In the genomic region with DNA sequence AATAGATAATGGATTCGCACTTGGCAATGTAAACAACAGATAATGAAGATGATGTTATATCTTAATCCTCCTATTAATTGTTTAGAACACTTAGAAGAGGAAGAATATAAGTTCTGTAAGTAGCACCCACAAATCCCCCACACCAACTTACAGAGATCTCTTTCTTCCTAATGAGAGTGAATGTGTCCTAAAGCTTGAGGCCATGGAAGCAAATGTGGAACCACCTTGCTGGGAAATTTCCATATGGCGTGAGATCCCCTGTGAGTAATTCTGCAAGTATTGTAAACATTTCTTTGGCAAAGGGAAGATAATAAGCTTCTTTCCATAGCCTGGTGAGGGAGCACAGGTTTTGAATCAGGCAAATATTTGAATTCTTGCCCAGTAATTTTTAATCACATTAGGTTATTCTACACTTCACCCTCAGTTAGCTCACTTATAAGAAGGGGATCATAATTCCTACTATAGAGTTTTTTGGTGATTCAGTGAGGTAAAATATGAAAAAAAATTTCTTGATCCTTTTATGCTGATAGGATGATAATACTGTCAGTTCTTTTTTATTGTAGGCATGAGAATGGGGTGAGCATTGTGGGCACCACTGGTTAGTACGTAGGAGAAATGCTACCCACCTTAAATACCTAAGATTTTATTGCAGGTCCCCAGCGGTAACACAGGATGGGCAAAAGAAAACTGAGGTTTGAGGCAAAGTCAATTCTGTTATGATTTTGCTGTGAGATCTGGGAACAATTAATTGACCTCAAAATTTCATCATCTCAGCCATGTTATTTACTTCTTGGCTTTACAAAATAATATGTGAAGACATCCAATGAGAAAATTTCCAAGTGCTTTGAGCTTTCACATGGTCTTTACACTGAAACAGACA, we compare ENCODE assay signal across 11 cellular contexts.
DNase-seq lines count a peak whose midpoint lies in the region; ATAC-seq and TF ChIP-seq lines count a peak whose summit lies in the region.
"Had no signal": no experiment of that assay in that cellular context is flagged by ENCODE, and none has a peak within 500 bp of the region (broad histone marks: within the 10 kb centered on the region; RNA-seq: fewer than 3 reads in every experiment).

No MANE protein-coding gene starts in this region.

- no peak overlapping the region for H3K9ac ChIP-seq in IMR-90 (ENCODE audit: low read depth, low read length)

- in situ Hi-C loops in IMR-90 (cut with MboI; ENCODE audit: low sequenced_read_pairs) = no loop called here
- in situ Hi-C loops in astrocyte of the spinal cord (cut with HindIII; ENCODE audit: low sequenced_read_pairs) = no loop called here

- POLR2A ChIA-PET in IMR-90 (lab: Charles Lee; ENCODE audit: unreplicated experiment) = no interaction called here

- H3K23ac ChIP-seq in IMR-90 (ENCODE audit: low read depth, low read length) = peak overlapping the region; percentile 96

- dilution Hi-C loops in IMR-90 (cut with HindIII; ENCODE audit: low sequenced_read_pairs, unreplicated experiment) = no loop called here

- WGBS in IMR-90 (ENCODE audit: extremely low coverage in 2 of 2, insufficient read length in 1 of 2), 2 experiments = no CpG with 5 or more reads among the region's 4 CpGs
- WGBS in heart left ventricle, 4 donors = 74 to 79% (median 75%) methylated on average over 4 of the region's 4 CpGs

- H4K20me1 ChIP-seq in IMR-90 (ENCODE audit: insufficient read depth, low read length) = no peaks in the 10 kb centered on the region

- H2BK20ac ChIP-seq in IMR-90 (ENCODE audit: low read depth, low read length) = peak overlapping the region; percentile 99

- H3K4ac ChIP-seq in IMR-90 (ENCODE audit: low read depth, low read length) = peak overlapping the region; percentile 98

- H4K5ac ChIP-seq in IMR-90 (ENCODE audit: low read depth, low read length) = peak overlapping the region; percentile 100; the same call in 1 of the 2 replicates

- intact Hi-C loops in IMR-90 (cut with micrococcal nuclease) = no loop called here
- intact Hi-C loops in heart left ventricle (cut with DNase I) = no loop called here

- no peak overlapping the region for H2AFZ ChIP-seq in IMR-90 (replicated peaks; ENCODE audit: low read length, poor library complexity)

- peak overlapping the region; percentile 97; the same call in 1 of the 2 replicates for H3K56ac ChIP-seq in IMR-90 (ENCODE audit: extremely low read depth, insufficient read depth, low read length)

- H2AK9ac ChIP-seq in IMR-90 (replicated peaks; ENCODE audit: low read depth, low read length, poor library complexity) = no peak overlapping the region

- peak overlapping the region; percentile 93 for H2BK15ac ChIP-seq in IMR-90 (ENCODE audit: low read depth, low read length)

- H3K79me1 ChIP-seq in IMR-90 (ENCODE audit: low read depth in 1 of 2, low read length in 2 of 2) = peaks cover 0 to 10% of the 10 kb centered on the region in 2 experiments; a peak in 2 of 4 replicates

- H3K14ac ChIP-seq in IMR-90 (replicated peaks; ENCODE audit: low read depth, low read length) = peak overlapping the region; percentile 96

- H3K4me3 ChIP-seq in AG10803 (ENCODE audit: low read length) (no peak overlapping the region), IMR-90 (ENCODE audit: insufficient read depth, low read depth, low read length) (no peak overlapping the region), astrocyte of the spinal cord (ENCODE audit: low read depth, low read length) (no peak overlapping the region), heart left ventricle (no peak overlapping the region)
- H3K4me3 ChIP-seq: coronary artery had no signal

- H3K27me3 ChIP-seq in IMR-90 (ENCODE audit: control insufficient read depth, insufficient read depth, low read length) (no peaks in the 10 kb centered on the region), heart left ventricle (no peaks in the 10 kb centered on the region)

- H2AK5ac ChIP-seq in IMR-90 (ENCODE audit: low read depth, low read length) = peak overlapping the region; percentile 76; the same call in 1 of the 2 replicates

- 0 out of 2 replicates have a peak, but pooled peaks cover 6% of the 10 kb centered on the region for H3K9me1 ChIP-seq in IMR-90 (ENCODE audit: insufficient read depth, low read length)

- CTCF ChIA-PET in IMR-90 (lab: Yijun Ruan, JAX) = no interaction called here

- peak overlapping the region; percentile 51 for H3K27ac ChIP-seq in IMR-90 (ENCODE audit: insufficient read depth, low read length)
- H3K27ac ChIP-seq in heart left ventricle = no peak overlapping the region
- H3K27ac ChIP-seq: coronary artery had no signal

- peak; percentile 95 for DNase-seq in AG10803 (ENCODE audit: low read depth)
- peak; percentile 95 for DNase-seq in IMR-90
- peak; percentile 88 for DNase-seq in astrocyte of the spinal cord (ENCODE audit: low read depth, low spot score)
- peak; percentile 77 for DNase-seq in kidney tubule cell (ENCODE audit: low spot score)
- DNase-seq in heart left ventricle = no peak
- no peak for DNase-seq in KG1 (lab: John Stamatoyannopoulos, UW)
- DNase-seq: COR-L47; stimulated activated CD4-positive, alpha-beta T cell treated with anti-CD3 and anti-CD28 coated beads, Interleukin-2, amount 100 ng/mL, for 48 hours had no signal

- H3K18ac ChIP-seq in IMR-90 (ENCODE audit: low read depth, low read length) = peak overlapping the region; percentile 100

- peak overlapping the region; percentile 68; the same call in 1 of the 2 replicates for H3K4me2 ChIP-seq in IMR-90 (ENCODE audit: low read depth, low read length)

- TF ChIP-seq RAD21 in IMR-90 (IDR thresholded peaks at IDR 0.05; ENCODE audit: low read length) = 0 out of 2 replicates have a peak, but pooled peaks have one; percentile 10

- TF ChIP-seq CTCF in AG10803 (conservative IDR thresholded peaks at IDR 0.05; ENCODE audit: low read length) = peak; percentile 13; the same call in 1 of the 2 replicates
- TF ChIP-seq CTCF in IMR-90 (conservative IDR thresholded peaks at IDR 0.05; ENCODE audit: low read depth, low read length) = no peak
- no peak for TF ChIP-seq CTCF in astrocyte of the spinal cord (IDR thresholded peaks at IDR 0.05; ENCODE audit: low read depth, low read length)
- TF ChIP-seq CTCF in heart left ventricle (IDR thresholded peaks at IDR 0.05) = no peak

- peak overlapping the region; percentile 91 to 97 for H4K8ac ChIP-seq in IMR-90 (ENCODE audit: low read depth in 2 of 2, low read length in 2 of 2)

- no TSS peak for BruUV-seq in IMR-90 (replicated peaks; lab: Mats Ljungman, UMichigan)

- ATAC-seq in IMR-90 (ENCODE audit: low read depth) (peak; percentile 56), GM18907 (IDR thresholded peaks at IDR 0.05; ENCODE audit: unreplicated experiment) (no peak), heart left ventricle (no peak), HG02610 (IDR thresholded peaks at IDR 0.05; ENCODE audit: unreplicated experiment) (no peak)

- H3K36me3 ChIP-seq in IMR-90 (ENCODE audit: control insufficient read depth, insufficient read depth, low read length) = no peaks in the 10 kb centered on the region
- no peaks in the 10 kb centered on the region for H3K36me3 ChIP-seq in heart left ventricle

- H4K91ac ChIP-seq in IMR-90 (ENCODE audit: insufficient read depth, low read depth, low read length) = peak overlapping the region; percentile 99

- H3K4me1 ChIP-seq in IMR-90 (ENCODE audit: control insufficient read depth, insufficient read depth, low read length) (peaks cover 7% of the 10 kb centered on the region), heart left ventricle (no peaks in the 10 kb centered on the region)

- H3K9me3 ChIP-seq in IMR-90 (ENCODE audit: control insufficient read depth, insufficient read depth, low read length) (peaks cover 2% of the 10 kb centered on the region; the same call in 1 of the 2 replicates), heart left ventricle (peaks cover 0 to 9% (median 0%) of the 10 kb centered on the region in 12 donors)

- H2BK120ac ChIP-seq in IMR-90 (ENCODE audit: low read depth, low read length) = peak overlapping the region; percentile 99

- no peak; the same call in 1 of the 2 replicates for TF ChIP-seq POLR2A in IMR-90 (IDR thresholded peaks at IDR 0.05; ENCODE audit: low read depth, low read length)
- no peak for TF ChIP-seq POLR2A in heart left ventricle (IDR thresholded peaks at IDR 0.05)

- peak overlapping the region; percentile 97 for H2BK5ac ChIP-seq in IMR-90 (ENCODE audit: low read depth, low read length, poor library complexity, severe bottlenecking)

TF ChIP-seq in IMR-90, 13 proteins besides CTCF, POLR2A, EP300 and RAD21:
- TF ChIP-seq FOS (IDR thresholded peaks at IDR 0.05; ENCODE audit: low read depth, low read length) (peak; percentile 59), MXI1 (IDR thresholded peaks at IDR 0.05; ENCODE audit: borderline replicate concordance, low read depth, low read length) (no peak), CEBPB (IDR thresholded peaks at IDR 0.05; ENCODE audit: low read depth, low read length) (peak; percentile 7; the same call in 1 of the 2 replicates)

Comparison
In these comparisons a context has a peak if more than half of its experiments do, and no peak if none do; other contexts are left out.
1. DNase-seq: peak in AG10803 (single experiment), IMR-90 (single experiment), astrocyte of the spinal cord (single experiment) and kidney tubule cell (single experiment); none in heart left ventricle (0 of 5) and KG1 (single experiment).